Comparison of ENCODE assay signal across 8 cellular contexts in the genomic region with DNA sequence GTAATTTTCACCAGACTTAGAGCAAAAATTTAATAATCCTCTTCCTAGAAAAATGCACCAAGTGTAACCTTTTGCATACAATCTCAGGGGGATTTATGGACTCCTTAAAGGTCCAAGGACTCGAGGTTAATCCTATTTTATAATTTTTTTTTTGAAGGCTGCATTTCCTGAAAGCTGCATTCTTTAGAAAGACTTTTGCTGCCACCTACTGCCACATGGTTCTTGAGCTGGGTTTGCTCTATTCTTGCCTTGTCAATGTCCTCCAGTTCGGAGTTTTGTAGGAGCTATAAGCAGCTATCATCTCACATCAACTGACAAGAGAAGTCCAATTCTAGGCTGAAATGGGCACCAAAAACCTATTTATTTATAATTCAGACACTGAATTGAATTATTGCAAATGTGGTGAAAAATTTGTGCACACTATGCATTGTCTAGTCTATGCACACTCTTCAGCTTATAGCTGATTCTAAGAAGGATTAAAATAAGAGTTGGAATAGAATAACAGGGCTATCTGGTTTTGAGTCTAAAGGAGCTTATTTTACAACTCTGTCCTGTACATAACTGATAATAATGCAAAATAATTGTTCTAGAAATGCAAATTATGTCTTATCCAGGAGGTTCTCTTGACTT. TPM values are rescaled to one million over a fixed set of nuclear protein-coding genes. Genes with fewer than 3 reads are reported as not detected.
DNase-seq lines count a peak whose midpoint lies in the region; ATAC-seq lines count a peak whose summit lies in the region.

No MANE protein-coding gene starts in this region.

- no peak overlapping the region for H3K27ac ChIP-seq in CD4-positive, CD25-positive, alpha-beta regulatory T cell (ENCODE audit: insufficient read depth, low read length, poor library complexity, severe bottlenecking)
- no peak overlapping the region for H3K27ac ChIP-seq in GM23248

- no peaks in the 10 kb centered on the region for H3K27me3 Mint-ChIP-seq in CD4-positive, CD25-positive, alpha-beta regulatory T cell

- peak in 2 of 3 donors; percentile 14 to 44 for DNase-seq in CD4-positive, CD25-positive, alpha-beta regulatory T cell
- peak; percentile 76 for DNase-seq in GM23248
- DNase-seq in NCI-H460 (ENCODE audit: extremely low read depth, low read depth), result peak; percentile 18
- peak; percentile 60 for DNase-seq in amniotic epithelial cell (ENCODE audit: low read depth)
- peak; percentile 43 to 59 for DNase-seq in hippocampal formation (lab: John Stamatoyannopoulos, UW)
- DNase-seq in superior temporal gyrus (ENCODE audit: extremely low spot score), result peak; percentile 89
- no peak for DNase-seq in activated CD8-positive, alpha-beta memory T cell treated with anti-CD3 and anti-CD28 coated beads for 24 hours

- peaks cover 5% of the 10 kb centered on the region for H3K36me3 Mint-ChIP-seq in CD4-positive, CD25-positive, alpha-beta regulatory T cell

- no peak overlapping the region for H2AFZ ChIP-seq in GM23248

- WGBS in GM23248 (ENCODE audit: low coverage in 1 of 2, low lambda C conversion rate in 2 of 2, missing lambda C conversion rate in 2 of 2), 2 experiments, result 24 to 30% methylated on average over 2 of the region's 2 CpGs

- no peaks in the 10 kb centered on the region for H4K20me1 ChIP-seq in GM23248 (ENCODE audit: insufficient read depth)

- no peak for ATAC-seq in CD4-positive, CD25-positive, alpha-beta regulatory T cell (ENCODE audit: low read depth in 2 of 2)
- no peak for ATAC-seq in GM21447 (IDR thresholded peaks at IDR 0.05; ENCODE audit: unreplicated experiment)

- peaks cover 32% of the 10 kb centered on the region; the same call in 1 of the 2 replicates for H3F3A ChIP-seq in GM23248 (ENCODE audit: insufficient read depth)

- in situ Hi-C loops in GM23248 (cut with MboI), result loop anchor here (10.0 to 25.0 kb wide), 2 partner anchors 184 to 967 kb away; a partner anchor contains a TSS

- H3K4me1 Mint-ChIP-seq in CD4-positive, CD25-positive, alpha-beta regulatory T cell, result peaks cover 0 to 2% (median 0%) of the 10 kb centered on the region in 4 donors

- H3K27ac Mint-ChIP-seq in CD4-positive, CD25-positive, alpha-beta regulatory T cell, result no peak overlapping the region

- H3K9me2 ChIP-seq in GM23248 (ENCODE audit: insufficient read depth), result no peaks in the 10 kb centered on the region

- H3K4me1 ChIP-seq in CD4-positive, CD25-positive, alpha-beta regulatory T cell (ENCODE audit: control insufficient read depth, insufficient read depth, low read length, poor library complexity, severe bottlenecking), result no peaks in the 10 kb centered on the region
- peaks cover 16% of the 10 kb centered on the region for H3K4me1 ChIP-seq in GM23248 (ENCODE audit: insufficient read depth)

- no peak overlapping the region for H3K4me3 ChIP-seq in CD4-positive, CD25-positive, alpha-beta regulatory T cell (ENCODE audit: low read depth, low read length)
- H3K4me3 ChIP-seq in GM23248, result no peak overlapping the region

- no peak overlapping the region for H3K4me2 ChIP-seq in GM23248 (ENCODE audit: unreplicated experiment)

- H3K27me3 ChIP-seq in CD4-positive, CD25-positive, alpha-beta regulatory T cell (ENCODE audit: control insufficient read depth, insufficient read depth, low read length), result no peaks in the 10 kb centered on the region
- no peaks in the 10 kb centered on the region for H3K27me3 ChIP-seq in GM23248 (replicated peaks; ENCODE audit: insufficient read depth)

- no peak overlapping the region for H3K9ac ChIP-seq in GM23248

- no peaks in the 10 kb centered on the region for H3K79me2 ChIP-seq in GM23248 (ENCODE audit: insufficient read depth)

- no peak overlapping the region for H3K4me3 Mint-ChIP-seq in CD4-positive, CD25-positive, alpha-beta regulatory T cell

- no peaks in the 10 kb centered on the region for H3K9me3 ChIP-seq in CD4-positive, CD25-positive, alpha-beta regulatory T cell (ENCODE audit: control insufficient read depth in 2 of 2, low read length in 2 of 2)
- no peaks in the 10 kb centered on the region for H3K9me3 ChIP-seq in GM23248 (ENCODE audit: low read depth)

- H3K9me3 Mint-ChIP-seq in CD4-positive, CD25-positive, alpha-beta regulatory T cell, result no peaks in the 10 kb centered on the region

- H3K36me3 ChIP-seq in CD4-positive, CD25-positive, alpha-beta regulatory T cell (ENCODE audit: control insufficient read depth, insufficient read depth, low read length), result no peaks in the 10 kb centered on the region
- no peaks in the 10 kb centered on the region for H3K36me3 ChIP-seq in GM23248 (ENCODE audit: low read depth)

RNA-seq across cellular contexts. Expression of a gene that starts 31.3 kb away (rescaled TPM):
- total RNA-seq in CD4-positive, CD25-positive, alpha-beta regulatory T cell, result 29.7 TPM
- 10 to 100 TPM in 2 of 4 donors, 1 to 10 TPM in 2; 6.3 to 11.3 (median 9.8) TPM for polyA plus RNA-seq in CD4-positive, CD25-positive, alpha-beta regulatory T cell
- 6.2 and 7.2 TPM in 2 replicates for total RNA-seq in GM23248 (2014; rRNA removed; shearing (Covaris generic))
- 7.9 and 8.6 TPM in 2 replicates for polyA plus RNA-seq in GM23248 (2016; fragmentation: Nextera tagmentation; extraction: Ambion mirVana)
- total RNA-seq in NCI-H460 (2014; rRNA removed; shearing (Covaris generic)), result 5.5 and 7.8 TPM in 2 replicates
- 3.3 and 3.4 TPM in 2 replicates for polyA plus RNA-seq in NCI-H460 (2014; cell fraction: nucleus; rRNA removed)
